1 cellular context compared by ENCODE assay signal in the genomic region with DNA sequence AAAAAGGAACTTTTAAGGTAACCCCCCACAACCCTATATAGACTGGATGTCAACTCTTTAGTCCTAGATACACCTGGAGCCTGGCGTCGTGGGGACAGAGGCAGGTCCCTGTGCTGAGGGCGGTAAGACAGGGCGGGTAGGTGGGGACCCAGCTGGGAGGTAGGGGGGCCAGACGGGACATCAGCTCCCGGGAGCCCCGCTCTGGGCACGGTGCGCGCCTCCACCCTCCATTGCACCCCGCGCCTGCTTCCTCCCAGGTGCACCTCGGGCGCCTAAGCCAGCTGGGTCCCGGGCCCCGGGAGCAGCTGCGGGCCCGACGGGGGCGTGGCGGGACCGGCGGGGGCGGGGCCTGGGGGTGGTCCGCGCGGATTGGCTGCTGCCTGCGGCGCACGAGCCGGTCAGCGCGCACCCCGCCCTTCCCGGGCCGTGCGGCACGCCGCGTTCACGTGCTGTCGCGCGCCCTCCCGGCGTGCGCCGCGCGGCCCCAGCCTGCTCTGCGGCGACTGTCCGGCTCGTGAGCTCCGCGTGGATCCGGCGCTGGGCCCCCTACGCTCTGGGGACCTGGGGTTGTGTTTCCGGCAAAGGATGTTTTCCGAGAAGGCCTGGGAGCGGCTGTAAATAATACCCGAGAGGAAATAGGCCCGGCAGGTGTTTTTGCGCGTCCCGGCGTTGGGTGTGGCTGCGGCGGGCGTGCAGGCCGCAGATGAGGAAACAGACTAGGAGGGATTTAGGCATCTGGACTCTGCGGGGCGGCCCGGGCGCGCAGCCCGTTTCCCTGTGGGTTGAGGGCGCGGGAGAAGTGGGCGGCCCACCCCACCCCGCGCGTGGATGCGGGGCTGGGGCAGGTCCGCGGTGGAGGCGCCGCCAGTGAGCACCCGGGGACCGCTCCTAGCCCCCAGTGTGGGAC.
TF ChIP-seq lines count a peak whose summit lies in the region.

No MANE protein-coding gene starts in this region.

TF ChIP-seq in SK-N-SH treated with all-trans-retinoic acid at 6 μM for 48 hours, 23 proteins besides CTCF, POLR2A, EP300 and RAD21 (continued from another document):
- TF ChIP-seq, protein P1, sequence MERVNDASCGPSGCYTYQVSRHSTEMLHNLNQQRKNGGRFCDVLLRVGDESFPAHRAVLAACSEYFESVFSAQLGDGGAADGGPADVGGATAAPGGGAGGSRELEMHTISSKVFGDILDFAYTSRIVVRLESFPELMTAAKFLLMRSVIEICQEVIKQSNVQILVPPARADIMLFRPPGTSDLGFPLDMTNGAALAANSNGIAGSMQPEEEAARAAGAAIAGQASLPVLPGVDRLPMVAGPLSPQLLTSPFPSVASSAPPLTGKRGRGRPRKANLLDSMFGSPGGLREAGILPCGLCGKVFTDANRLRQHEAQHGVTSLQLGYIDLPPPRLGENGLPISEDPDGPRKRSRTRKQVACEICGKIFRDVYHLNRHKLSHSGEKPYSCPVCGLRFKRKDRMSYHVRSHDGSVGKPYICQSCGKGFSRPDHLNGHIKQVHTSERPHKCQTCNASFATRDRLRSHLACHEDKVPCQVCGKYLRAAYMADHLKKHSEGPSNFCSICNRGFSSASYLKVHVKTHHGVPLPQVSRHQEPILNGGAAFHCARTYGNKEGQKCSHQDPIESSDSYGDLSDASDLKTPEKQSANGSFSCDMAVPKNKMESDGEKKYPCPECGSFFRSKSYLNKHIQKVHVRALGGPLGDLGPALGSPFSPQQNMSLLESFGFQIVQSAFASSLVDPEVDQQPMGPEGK (CRISPR knock-in tag; IDR thresholded peaks at IDR 0.05; ENCODE audit: borderline replicate concordance) = no peak
- no peak for TF ChIP-seq ZC3H10 (CRISPR knock-in tag; IDR thresholded peaks at IDR 0.05)
